In genomic region chr2:235889302-235889630, GRCh38 we compare ENCODE assay signal across 8 cellular contexts.
"Had no signal": no experiment of that assay in that cellular context is flagged by ENCODE, and none has a peak within 500 bp of the region (broad histone marks: within the 10 kb centered on the region; RNA-seq: fewer than 3 reads in every experiment).

No MANE protein-coding gene starts in this region.

- DNase-seq: GDM1, GF-D8 had no signal

- FAIRE-seq: G401.6, GM12878, GM12891, GM12892, GM18507, GM19239 had no signal

- H3K4me3 ChIP-seq: GM12878 had no signal

- ATAC-seq: GM12878 had no signal
